15 cellular contexts compared by ENCODE assay signal in genomic region chr4:174592985-174593335, GRCh38.
DNase-seq lines count a peak whose midpoint lies in the region; ATAC-seq, FAIRE-seq and TF ChIP-seq lines count a peak whose summit lies in the region.
"Had no signal": no experiment of that assay in that cellular context is flagged by ENCODE, and none has a peak within 500 bp of the region (broad histone marks: within the 10 kb centered on the region; RNA-seq: fewer than 3 reads in every experiment).

No MANE protein-coding gene starts in this region.

- H3K79me2 ChIP-seq in fibroblast of lung (ENCODE audit: control insufficient read depth, insufficient read depth, low read length) = no peaks in the 10 kb centered on the region

- POLR2A ChIA-PET in RWPE1 (lab: Yijun Ruan, JAX; ENCODE audit: low non-redundant PET) = no interaction called here

- DNase-seq in NCI-H82 (lab: John Stamatoyannopoulos, UW) (peak; percentile 19), NCI-H82 treated with DMSO at 0.1 percent for 48 hours (lab: John Stamatoyannopoulos, UW; ENCODE audit: unreplicated experiment) (no peak), RWPE1 (ENCODE audit: low spot score) (peak; percentile 34), fibroblast of lung (ENCODE audit: low read depth in 2 of 2) (peak; percentile 57 to 78), GM12891 (ENCODE audit: insufficient read length, low spot score) (no peak), omental fat pad (ENCODE audit: low spot score) (no peak), anterior cingulate cortex (lab: John Stamatoyannopoulos, UW) (no peak)
- DNase-seq: activated CD4-positive, alpha-beta T cell treated with anti-CD3 and anti-CD28 coated beads, Interleukin-2, amount 50 U/mL, for 48 hours; aorta; MM.1S; natural killer cell; stimulated activated CD4-positive, alpha-beta T cell treated with anti-CD3 and anti-CD28 coated beads, Interleukin-4, amount 100 ng/mL, for 24 hours had no signal

- no peak overlapping the region for H3K9ac ChIP-seq in fibroblast of lung (ENCODE audit: insufficient read depth, low read length)
- H3K9ac ChIP-seq in skeletal muscle satellite cell (ENCODE audit: low read depth, low read length) = no peak overlapping the region

- H3K27me3 ChIP-seq in fibroblast of lung (ENCODE audit: control insufficient read depth, insufficient read depth, low read length) = no peaks in the 10 kb centered on the region
- H3K27me3 ChIP-seq in skeletal muscle satellite cell (ENCODE audit: control insufficient read depth, insufficient read depth, low read length) = no peaks in the 10 kb centered on the region

- H3K27ac ChIP-seq in RWPE1 (no peak overlapping the region), fibroblast of lung (ENCODE audit: insufficient read depth, low read length) (no peak overlapping the region)
- H3K27ac ChIP-seq: 22Rv1 had no signal

- TF ChIP-seq POLR2A in GM12891 (IDR thresholded peaks at IDR 0.05; ENCODE audit: low read depth, low read length) = no peak

- TF ChIP-seq CTCF in RWPE1 (conservative IDR thresholded peaks at IDR 0.05; ENCODE audit: low read depth) (no peak), fibroblast of lung (conservative IDR thresholded peaks at IDR 0.05 in 1 of 2, IDR thresholded peaks at IDR 0.05 in 1 of 2; ENCODE audit: low read depth in 1 of 2, low read length in 2 of 2) (no peak), omental fat pad (IDR thresholded peaks at IDR 0.05) (no peak)

- H3K4me3 ChIP-seq in fibroblast of lung (replicated peaks in 1 of 4; ENCODE audit: control extremely low read depth in 1 of 4, insufficient read depth in 1 of 4, low read depth in 3 of 4, low read length in 4 of 4) = no peak overlapping the region
- no peak overlapping the region for H3K4me3 ChIP-seq in skeletal muscle satellite cell (ENCODE audit: low read length)

- H3K4me1 ChIP-seq in fibroblast of lung (ENCODE audit: control insufficient read depth, extremely low read depth, insufficient read depth, low read length) (peaks cover 2% of the 10 kb centered on the region), skeletal muscle satellite cell (ENCODE audit: control insufficient read depth, insufficient read depth, low read length) (peaks cover 14% of the 10 kb centered on the region)

- no peak overlapping the region for H3K4me2 ChIP-seq in fibroblast of lung (ENCODE audit: extremely low read depth, insufficient read depth, low read length)
- peak overlapping the region; percentile 47 for H3K4me2 ChIP-seq in skeletal muscle satellite cell (ENCODE audit: low read length)

- no peaks in the 10 kb centered on the region for H3K36me3 ChIP-seq in fibroblast of lung (ENCODE audit: control insufficient read depth, insufficient read depth, low read length)
- H3K36me3 ChIP-seq in skeletal muscle satellite cell (ENCODE audit: insufficient read depth, low read length) = no peaks in the 10 kb centered on the region

- no peak for FAIRE-seq in GM12891 (lab: Jason Lieb, UNC)

- CTCF ChIA-PET in RWPE1 (lab: Yijun Ruan, JAX) = no interaction called here

- H2AFZ ChIP-seq in fibroblast of lung (ENCODE audit: low read length) = no peak overlapping the region

- H3K9me3 ChIP-seq in fibroblast of lung (ENCODE audit: control insufficient read depth, insufficient read depth, low read depth, low read length) = no peaks in the 10 kb centered on the region
- no peaks in the 10 kb centered on the region for H3K9me3 ChIP-seq in skeletal muscle satellite cell (replicated peaks; ENCODE audit: low read length)

- no peaks in the 10 kb centered on the region for H4K20me1 ChIP-seq in fibroblast of lung (ENCODE audit: control insufficient read depth, extremely low read depth, insufficient read depth, low read length)

- no peak for ATAC-seq in omental fat pad (ENCODE audit: low FRiP score)
- ATAC-seq: natural killer cell, Panc1 had no signal

TF ChIP-seq in GM12891, 5 proteins besides CTCF, POLR2A, EP300 and RAD21:
- TF ChIP-seq SPI1 (IDR thresholded peaks at IDR 0.05; ENCODE audit: low read depth, low read length) (no peak), TAF1 (IDR thresholded peaks at IDR 0.05; ENCODE audit: low read depth, low read length) (no peak), POU2F2 (IDR thresholded peaks at IDR 0.05; ENCODE audit: low read depth, low read length) (no peak), PAX5 (IDR thresholded peaks at IDR 0.05; ENCODE audit: insufficient read depth, low read length, severe bottlenecking) (no peak), POLR2AphosphoS5 (IDR thresholded peaks at IDR 0.05; ENCODE audit: low read depth, low read length) (no peak)
TF ChIP-seq in GM12891: peak in this region for 0.

Comparison
In these comparisons a context has a peak if more than half of its experiments do, and no peak if none do; other contexts are left out.
1. DNase-seq: peak in NCI-H82 (single experiment), RWPE1 (single experiment) and fibroblast of lung (2 of 2); none in NCI-H82 treated with DMSO at 0.1 percent for 48 hours (single experiment), GM12891 (single experiment), omental fat pad (single experiment) and anterior cingulate cortex (0 of 58).